Comparison of ENCODE assay signal across 1 cellular context in genomic region chr11:76209956-76210885, GRCh38.
A peak's percentile ranks its signal among the peaks of the same experiment; 100 is the strongest.
TF ChIP-seq lines count a peak whose summit lies in the region.

No MANE protein-coding gene starts in this region.

TF ChIP-seq in HepG2, 621 proteins besides CTCF, POLR2A, EP300 and RAD21 (continued from another document and continues in another):
- TF ChIP-seq ARID5B (CRISPR knock-in tag; IDR thresholded peaks at IDR 0.05) (peak; percentile 19; the same call in 1 of the 2 replicates), MTF2 (CRISPR knock-in tag; IDR thresholded peaks at IDR 0.05; ENCODE audit: borderline replicate concordance) (0 out of 2 replicates have a peak, but pooled peaks have one; percentile 42), HOXA9 (CRISPR knock-in tag; IDR thresholded peaks at IDR 0.05; ENCODE audit: borderline replicate concordance) (no peak), BCL3 (CRISPR knock-in tag; IDR thresholded peaks at IDR 0.05) (0 out of 2 replicates have a peak, but pooled peaks have one; percentile 53), POGK (CRISPR knock-in tag; conservative IDR thresholded peaks at IDR 0.05) (0 out of 2 replicates have a peak, but pooled peaks have one; percentile 46), RNF2 (conservative IDR thresholded peaks at IDR 0.05; ENCODE audit: low read depth) (0 out of 2 replicates have a peak, but pooled peaks have one; percentile 58), BCL6 (CRISPR knock-in tag; IDR thresholded peaks at IDR 0.05) (peak; percentile 94), ZNF883 (CRISPR knock-in tag; IDR thresholded peaks at IDR 0.05; ENCODE audit: not compliant biosample characterization) (peak; percentile 34), ZNF724P (CRISPR knock-in tag; IDR thresholded peaks at IDR 0.05; ENCODE audit: borderline replicate concordance) (0 out of 2 replicates have a peak, but pooled peaks have one; percentile 46), MLXIP (CRISPR knock-in tag; IDR thresholded peaks at IDR 0.05; ENCODE audit: borderline replicate concordance) (no peak), EZH2 (conservative IDR thresholded peaks at IDR 0.05; ENCODE audit: low read depth, low read length) (peak; percentile 12; the same call in 1 of the 2 replicates), MAZ (IDR thresholded peaks at IDR 0.05; ENCODE audit: borderline replicate concordance, low read depth, low read length) (no peak), MAZ (CRISPR knock-in tag; IDR thresholded peaks at IDR 0.05; ENCODE audit: low read depth) (0 out of 2 replicates have a peak, but pooled peaks have one; percentile 34), ARNTL (CRISPR knock-in tag; IDR thresholded peaks at IDR 0.05) (no peak), CBX2 (IDR thresholded peaks at IDR 0.05; ENCODE audit: low read depth, low read length) (no peak), CBX2 (CRISPR knock-in tag; IDR thresholded peaks at IDR 0.05; ENCODE audit: low read depth) (peak; percentile 56; the same call in 1 of the 2 replicates), TFDP1 (CRISPR knock-in tag; IDR thresholded peaks at IDR 0.05; ENCODE audit: borderline replicate concordance) (no peak), ARNT2 (CRISPR knock-in tag; IDR thresholded peaks at IDR 0.05; ENCODE audit: low read depth) (0 out of 2 replicates have a peak, but pooled peaks have one; percentile 40), POLR2G (IDR thresholded peaks at IDR 0.05; ENCODE audit: low read depth, low read length) (peak; percentile 61), UBTF (CRISPR knock-in tag; IDR thresholded peaks at IDR 0.05) (peak; percentile 62; the same call in 1 of the 2 replicates), ZNF160 (CRISPR knock-in tag; IDR thresholded peaks at IDR 0.05) (no peak), ATF7-NPFF (CRISPR knock-in tag; IDR thresholded peaks at IDR 0.05; ENCODE audit: low read depth) (peak; percentile 67; the same call in 1 of the 2 replicates), DMAP1 (CRISPR knock-in tag; IDR thresholded peaks at IDR 0.05) (no peak), ZNF777 (CRISPR knock-in tag; IDR thresholded peaks at IDR 0.05) (0 out of 2 replicates have a peak, but pooled peaks have one; percentile 45), RARA (CRISPR knock-in tag; IDR thresholded peaks at IDR 0.05) (no peak), ZNF800 (CRISPR knock-in tag; IDR thresholded peaks at IDR 0.05) (peak; percentile 99), ZFY (CRISPR knock-in tag; IDR thresholded peaks at IDR 0.05) (0 out of 2 replicates have a peak, but pooled peaks have one; percentile 33), TBX2 (CRISPR knock-in tag; IDR thresholded peaks at IDR 0.05; ENCODE audit: borderline replicate concordance) (0 out of 2 replicates have a peak, but pooled peaks have one; percentile 16), FOXP1 (IDR thresholded peaks at IDR 0.05) (no peak), FOXP1 (CRISPR knock-in tag; IDR thresholded peaks at IDR 0.05) (no peak), SALL2 (CRISPR knock-in tag; IDR thresholded peaks at IDR 0.05) (0 out of 2 replicates have a peak, but pooled peaks have one; percentile 23), TCF7 (IDR thresholded peaks at IDR 0.05; ENCODE audit: low read depth) (peak; percentile 63; the same call in 1 of the 2 replicates), RBFOX2 (IDR thresholded peaks at IDR 0.05; ENCODE audit: low read depth, low read length) (peak; percentile 73), TFDP2 (CRISPR knock-in tag; IDR thresholded peaks at IDR 0.05) (0 out of 2 replicates have a peak, but pooled peaks have one; percentile 27), SOX13 (IDR thresholded peaks at IDR 0.05) (no peak), SOX13 (CRISPR knock-in tag; conservative IDR thresholded peaks at IDR 0.05 in 1 of 2, IDR thresholded peaks at IDR 0.05 in 1 of 2) (peak in 1 of 2 experiments; percentile 13; a peak in 1 of 4 replicates), SALL1 (CRISPR knock-in tag; IDR thresholded peaks at IDR 0.05) (peak; percentile 31; the same call in 1 of the 2 replicates), CEBPB (IDR thresholded peaks at IDR 0.05; ENCODE audit: borderline replicate concordance, low read depth, low read length) (no peak), HNRNPLL (IDR thresholded peaks at IDR 0.05; ENCODE audit: low read depth, low read length, poor library complexity, severe bottlenecking) (peak; percentile 57), NR2F1 (CRISPR knock-in tag; IDR thresholded peaks at IDR 0.05) (no peak), ZFX (CRISPR knock-in tag; IDR thresholded peaks at IDR 0.05; ENCODE audit: low read depth) (peak; percentile 34; the same call in 1 of the 2 replicates), SIN3A (IDR thresholded peaks at IDR 0.05; ENCODE audit: borderline replicate concordance, low read depth, low read length) (no peak), ZNF180 (CRISPR knock-in tag; IDR thresholded peaks at IDR 0.05; ENCODE audit: borderline replicate concordance, low read depth) (no peak)
